In the genomic region with DNA sequence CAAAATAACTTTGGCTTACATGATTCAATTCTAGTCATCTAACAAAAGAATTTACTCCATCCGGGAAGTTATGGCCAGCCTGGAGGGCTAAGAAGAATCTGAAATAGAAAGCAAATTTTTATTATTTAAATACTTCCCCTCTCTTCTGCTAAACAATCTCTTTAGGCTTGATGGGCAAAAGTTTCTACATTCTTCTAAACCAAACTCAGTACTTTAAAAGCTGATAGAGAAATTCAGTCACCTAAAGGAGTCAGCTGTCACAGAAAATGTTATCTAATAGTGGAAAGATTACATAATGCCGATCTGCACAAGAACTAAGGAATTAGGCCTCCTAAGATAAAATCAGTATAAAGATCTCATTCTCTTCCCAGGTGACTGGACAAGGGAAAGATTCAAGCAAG, we compare ENCODE assay signal across 15 cellular contexts. TPM values are rescaled to one million over a fixed set of nuclear protein-coding genes. Genes with fewer than 3 reads are reported as not detected.
DNase-seq lines count a peak whose midpoint lies in the region; ATAC-seq, FAIRE-seq and TF ChIP-seq lines count a peak whose summit lies in the region.
"Had no signal": no experiment of that assay in that cellular context is flagged by ENCODE, and none has a peak within 500 bp of the region (broad histone marks: within the 10 kb centered on the region; RNA-seq: fewer than 3 reads in every experiment).

No MANE protein-coding gene starts in this region.

- H3K27ac ChIP-seq in adrenal gland (peak overlapping the region; percentile 18 to 36 (median 22)), keratinocyte (ENCODE audit: control insufficient read depth, insufficient read depth, low read length) (no peak overlapping the region), spleen (peak overlapping the region in 5 of 8 donors; percentile 9 to 59 (median 35))

- H3K4me1 ChIP-seq in adrenal gland (replicated peaks in 1 of 2) (peaks cover 21 to 49% of the 10 kb centered on the region in 2 donors), keratinocyte (ENCODE audit: control insufficient read depth, extremely low read depth, insufficient read depth, low read length) (peaks cover 27% of the 10 kb centered on the region), spleen (peaks cover 6 to 80% (median 34%) of the 10 kb centered on the region in 6 donors)

- no peak overlapping the region for H3K9ac ChIP-seq in keratinocyte (ENCODE audit: control insufficient read depth, extremely low read depth, insufficient read depth, low read length)

- H3K79me2 ChIP-seq in keratinocyte (ENCODE audit: control insufficient read depth, insufficient read depth, low read length): peaks cover 90% of the 10 kb centered on the region

- H3K4me3 ChIP-seq in adrenal gland (peak overlapping the region in 1 of 4 donors; percentile 3), keratinocyte (ENCODE audit: control insufficient read depth in 2 of 3, extremely low read depth in 1 of 3, insufficient read depth in 2 of 3, low read depth in 1 of 3, low read length in 3 of 3) (no peak overlapping the region), spleen (no peak overlapping the region)
- H3K4me3 ChIP-seq: testis had no signal

- H3K36me3 ChIP-seq in adrenal gland (replicated peaks in 1 of 2) (no peaks in the 10 kb centered on the region), keratinocyte (ENCODE audit: control insufficient read depth in 2 of 2, extremely low read depth in 1 of 2, insufficient read depth in 2 of 2, low read length in 2 of 2) (peaks cover 0 to 6% of the 10 kb centered on the region in 2 experiments), spleen (no peaks in the 10 kb centered on the region)

- TF ChIP-seq CTCF in adrenal gland (IDR thresholded peaks at IDR 0.05): no peak
- no peak for TF ChIP-seq CTCF in keratinocyte (optimal IDR thresholded peaks at IDR 0.05 in 1 of 3, IDR thresholded peaks at IDR 0.05 in 1 of 3, conservative IDR thresholded peaks at IDR 0.05 in 1 of 3; ENCODE audit: extremely low read depth in 1 of 3, insufficient read depth in 2 of 3, low read length in 3 of 3)
- no peak for TF ChIP-seq CTCF in spleen (IDR thresholded peaks at IDR 0.05 in 8 of 11, conservative IDR thresholded peaks at IDR 0.05 in 3 of 11)

- FAIRE-seq in keratinocyte (lab: Jason Lieb, UNC): no peak
- FAIRE-seq: small intestine had no signal

- ATAC-seq in HG02973 (IDR thresholded peaks at IDR 0.05; ENCODE audit: unreplicated experiment) (no peak), HG02571 (IDR thresholded peaks at IDR 0.05; ENCODE audit: unreplicated experiment) (no peak)
- ATAC-seq: activated CD4-positive, CD25-positive, alpha-beta regulatory T cell treated with anti-CD3 and anti-CD28 coated beads, Interleukin-2, amount 50 U/mL, for 24 hours; natural killer cell treated with Interleukin-12 subunit alpha and Interleukin-12 subunit beta and Interleukin-15 and Interleukin-18, amount 100 ng/mL, for 72 hours had no signal

- WGBS in adrenal gland, 4 donors: 24 to 30% (median 27%) methylated on average over 2 of the region's 2 CpGs
- 50 to 64% (median 53%) methylated on average over 2 of the region's 2 CpGs for WGBS in spleen, 5 donors

- H3K27me3 ChIP-seq in adrenal gland (no peaks in the 10 kb centered on the region), keratinocyte (ENCODE audit: control insufficient read depth, extremely low read depth, insufficient read depth, low read length) (no peaks in the 10 kb centered on the region), spleen (replicated peaks in 1 of 7) (peaks cover 0 to 20% (median 0%) of the 10 kb centered on the region in 7 donors)
- H3K27me3 ChIP-seq: testis had no signal

- no peak for TF ChIP-seq POLR2A in adrenal gland (IDR thresholded peaks at IDR 0.05)
- TF ChIP-seq POLR2A in spleen (IDR thresholded peaks at IDR 0.05): no peak

- intact Hi-C loops in adrenal gland (cut with DNase I): no loop called here
- intact Hi-C loops in spleen (cut with DNase I; ENCODE audit: low total_unique reads): no loop called here

- H2AFZ ChIP-seq in keratinocyte (ENCODE audit: control insufficient read depth, low read length): no peak overlapping the region

- DNase-seq in SIG-M5 treated with dmso at 0.1 percent for 504 hours (lab: John Stamatoyannopoulos, UW; ENCODE audit: unreplicated experiment) (peak; percentile 25), SIG-M5 (lab: John Stamatoyannopoulos, UW) (no peak), adrenal gland (no peak), keratinocyte (ENCODE audit: low read depth, low spot score) (no peak), spleen (no peak), NCI-H345 (lab: John Stamatoyannopoulos, UW) (no peak)
- DNase-seq: activated T-cell treated with anti-CD3 and anti-CD28 coated beads, Interleukin-2, amount 50 U/mL, for 1 hour; H7; small intestine; SW 1271; testis had no signal

- dilution Hi-C loops in keratinocyte (cut with MboI; ENCODE audit: extremely low pct_ligation_motif_present, low sequenced_read_pairs): no loop called here

- H3K4me2 ChIP-seq in keratinocyte (ENCODE audit: control insufficient read depth, extremely low read depth, insufficient read depth, low read depth, low read length): peak overlapping the region; percentile 36

- H4K20me1 ChIP-seq in keratinocyte (ENCODE audit: control insufficient read depth, extremely low read depth, insufficient read depth, low read length): peaks cover 4% of the 10 kb centered on the region

- no peaks in the 10 kb centered on the region for H3K9me3 ChIP-seq in adrenal gland (replicated peaks in 1 of 3)
- H3K9me3 ChIP-seq in keratinocyte (ENCODE audit: control insufficient read depth, low read depth, low read length): no peaks in the 10 kb centered on the region
- H3K9me3 ChIP-seq in spleen: no peaks in the 10 kb centered on the region
- H3K9me3 ChIP-seq: testis had no signal

- no peaks in the 10 kb centered on the region for H3K9me1 ChIP-seq in keratinocyte (ENCODE audit: control insufficient read depth, extremely low read depth, insufficient read depth, low read length)

RNA-seq across cellular contexts. Expression of a gene that starts 32.4 kb away (rescaled TPM):
- 10 to 100 TPM; 36.3 to 71.7 (median 51.6) TPM for total RNA-seq in adrenal gland
- polyA plus RNA-seq in adrenal gland: 10 to 100 TPM; 15.8 to 44.2 (median 24.6) TPM
- polyA plus RNA-seq in keratinocyte: 47.3 to 64.3 TPM (median 54.6 TPM) in 3 replicates
- 10.2 TPM for polyA plus RNA-seq in keratinocyte (2011; ENCODE audit: low read depth)
- 66.9 and 119 TPM in 2 replicates for polyA plus RNA-seq in keratinocyte (2011; cell fraction: cytosol; rRNA removed)
- 90.1 and 105 TPM in 2 replicates for polyA plus RNA-seq in keratinocyte (2011; cell fraction: nucleus; rRNA removed)
- polyA plus RNA-seq in keratinocyte (2012; ENCODE audit: low replicate concordance): 16.3 and 33.8 TPM in 2 replicates
- polyA minus RNA-seq in keratinocyte: 19.6 to 213 TPM (median 101 TPM) in 3 replicates
- polyA minus RNA-seq in keratinocyte (2011; cell fraction: cytosol; rRNA and poly(A)+ RNA removed): 31.7 TPM
- 28.4 and 76.1 TPM in 2 replicates for polyA minus RNA-seq in keratinocyte (2011; cell fraction: nucleus; rRNA and poly(A)+ RNA removed)
- total RNA-seq in spleen: 10 to 100 TPM; 21.0 to 52.3 (median 35.6) TPM
- polyA plus RNA-seq in spleen: 1 to 10 TPM; 4.4 to 5.6 (median 5.6) TPM
